ENCODE assay signal across 1 cellular context in the genomic region with DNA sequence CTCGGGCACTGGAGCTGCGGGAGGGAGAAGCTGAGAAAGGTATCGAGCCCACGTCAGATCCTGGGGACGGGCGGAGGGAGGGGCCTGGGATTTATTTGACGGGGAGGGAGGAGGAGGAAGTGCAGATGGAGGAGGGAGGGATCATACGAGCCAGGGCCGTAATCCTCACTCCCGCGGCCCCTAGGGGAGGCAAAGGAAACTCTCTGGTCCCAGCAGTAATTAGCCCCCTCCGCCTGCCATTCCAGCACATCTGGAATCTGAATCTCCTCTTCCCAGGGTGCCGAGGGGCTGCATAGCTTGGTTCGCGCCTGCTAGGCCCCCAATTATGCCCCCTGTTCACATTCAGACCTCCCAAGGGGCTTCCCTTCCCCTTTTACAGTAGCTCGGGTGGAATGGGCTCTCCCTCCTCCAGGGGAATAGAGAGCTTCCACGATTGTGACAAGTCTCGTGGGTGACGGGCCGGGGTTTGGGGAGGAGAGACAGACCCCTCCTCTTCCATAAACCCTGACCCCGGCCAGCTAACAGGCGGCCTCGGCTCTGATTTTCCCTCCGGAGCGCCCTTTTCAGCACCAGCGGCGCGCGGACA.
TF ChIP-seq lines count a peak whose summit lies in the region.

A gene (minus strand): TSS at position 35 of the 586 bp plus-strand sequence. CDS start 531 bp downstream, outside the sequence.

TF ChIP-seq in HEK293, 187 proteins besides CTCF, POLR2A, EP300 and RAD21 (continued from another document and continues in another):
- TF ChIP-seq ZNF785 (tag by site-specific recombination; IDR thresholded peaks at IDR 0.05) (no peak), GLI2 (tag by site-specific recombination; IDR thresholded peaks at IDR 0.05; ENCODE audit: borderline replicate concordance, low read depth) (no peak), BCL11A (tag by site-specific recombination; IDR thresholded peaks at IDR 0.05; ENCODE audit: low read depth) (no peak), ZXDB (tag by site-specific recombination; IDR thresholded peaks at IDR 0.05) (no peak), ZNF311 (tag by site-specific recombination; IDR thresholded peaks at IDR 0.05; ENCODE audit: borderline replicate concordance) (no peak), ZNF600 (tag by site-specific recombination; IDR thresholded peaks at IDR 0.05) (peak; percentile 65), ZNF366 (tag by site-specific recombination; conservative IDR thresholded peaks at IDR 0.05) (peak; percentile 88), ZNF624 (tag by site-specific recombination; IDR thresholded peaks at IDR 0.05) (no peak), GLI4 (tag by site-specific recombination; IDR thresholded peaks at IDR 0.05) (no peak), ZBTB7A (tag by site-specific recombination; IDR thresholded peaks at IDR 0.05; ENCODE audit: low read depth) (peak; percentile 64; the same call in 1 of the 2 replicates), KLF16 (tag by site-specific recombination; IDR thresholded peaks at IDR 0.05) (no peak; the same call in 1 of the 2 replicates), ZNF843 (tag by site-specific recombination; IDR thresholded peaks at IDR 0.05) (0 out of 2 replicates have a peak, but pooled peaks have one; percentile 11), GLIS2 (tag by site-specific recombination; IDR thresholded peaks at IDR 0.05) (peak; percentile 74), ZSCAN16 (tag by site-specific recombination; IDR thresholded peaks at IDR 0.05) (no peak), ZNF670 (tag by site-specific recombination; IDR thresholded peaks at IDR 0.05; ENCODE audit: low read depth) (no peak), SP7 (tag by site-specific recombination; IDR thresholded peaks at IDR 0.05) (peak; percentile 73), SCRT1 (tag by site-specific recombination; IDR thresholded peaks at IDR 0.05; ENCODE audit: borderline replicate concordance) (no peak), OVOL3 (tag by site-specific recombination; IDR thresholded peaks at IDR 0.05) (no peak), ZNF701 (tag by site-specific recombination; IDR thresholded peaks at IDR 0.05) (no peak), PRDM1 (tag by site-specific recombination; IDR thresholded peaks at IDR 0.05) (no peak), ZSCAN23 (tag by site-specific recombination; IDR thresholded peaks at IDR 0.05) (no peak), ZNF335 (tag by site-specific recombination; conservative IDR thresholded peaks at IDR 0.05) (peak; percentile 11), ZNF555 (tag by site-specific recombination; conservative IDR thresholded peaks at IDR 0.05) (no peak), ZNF530 (tag by site-specific recombination; IDR thresholded peaks at IDR 0.05; ENCODE audit: low read depth) (no peak), ZNF302 (tag by site-specific recombination; IDR thresholded peaks at IDR 0.05; ENCODE audit: low read depth) (no peak), ZNF837 (tag by site-specific recombination; IDR thresholded peaks at IDR 0.05) (no peak), ZNF2 (tag by site-specific recombination; IDR thresholded peaks at IDR 0.05) (0 out of 2 replicates have a peak, but pooled peaks have one; percentile 35), OSR2 (tag by site-specific recombination; IDR thresholded peaks at IDR 0.05) (no peak), ZNF776 (tag by site-specific recombination; IDR thresholded peaks at IDR 0.05; ENCODE audit: borderline replicate concordance) (no peak), ZNF626 (tag by site-specific recombination; IDR thresholded peaks at IDR 0.05) (no peak), HOXA7 (CRISPR knock-in tag; IDR thresholded peaks at IDR 0.05; ENCODE audit: borderline replicate concordance) (no peak), ZNF394 (tag by site-specific recombination; IDR thresholded peaks at IDR 0.05; ENCODE audit: borderline replicate concordance) (peak; percentile 99), ZFP37 (tag by site-specific recombination; IDR thresholded peaks at IDR 0.05) (no peak), ZNF416 (tag by site-specific recombination; IDR thresholded peaks at IDR 0.05) (no peak), ZNF501 (tag by site-specific recombination; IDR thresholded peaks at IDR 0.05) (no peak), HOXC10 (CRISPR knock-in tag; IDR thresholded peaks at IDR 0.05) (no peak), ZNF112 (tag by site-specific recombination; IDR thresholded peaks at IDR 0.05) (no peak), ZNF132 (tag by site-specific recombination; IDR thresholded peaks at IDR 0.05; ENCODE audit: borderline replicate concordance) (no peak)
- TF ChIP-seq, protein P1, sequence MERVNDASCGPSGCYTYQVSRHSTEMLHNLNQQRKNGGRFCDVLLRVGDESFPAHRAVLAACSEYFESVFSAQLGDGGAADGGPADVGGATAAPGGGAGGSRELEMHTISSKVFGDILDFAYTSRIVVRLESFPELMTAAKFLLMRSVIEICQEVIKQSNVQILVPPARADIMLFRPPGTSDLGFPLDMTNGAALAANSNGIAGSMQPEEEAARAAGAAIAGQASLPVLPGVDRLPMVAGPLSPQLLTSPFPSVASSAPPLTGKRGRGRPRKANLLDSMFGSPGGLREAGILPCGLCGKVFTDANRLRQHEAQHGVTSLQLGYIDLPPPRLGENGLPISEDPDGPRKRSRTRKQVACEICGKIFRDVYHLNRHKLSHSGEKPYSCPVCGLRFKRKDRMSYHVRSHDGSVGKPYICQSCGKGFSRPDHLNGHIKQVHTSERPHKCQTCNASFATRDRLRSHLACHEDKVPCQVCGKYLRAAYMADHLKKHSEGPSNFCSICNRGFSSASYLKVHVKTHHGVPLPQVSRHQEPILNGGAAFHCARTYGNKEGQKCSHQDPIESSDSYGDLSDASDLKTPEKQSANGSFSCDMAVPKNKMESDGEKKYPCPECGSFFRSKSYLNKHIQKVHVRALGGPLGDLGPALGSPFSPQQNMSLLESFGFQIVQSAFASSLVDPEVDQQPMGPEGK (tag by site-specific recombination; IDR thresholded peaks at IDR 0.05), result peak; percentile 60
- TF ChIP-seq, protein P2, sequence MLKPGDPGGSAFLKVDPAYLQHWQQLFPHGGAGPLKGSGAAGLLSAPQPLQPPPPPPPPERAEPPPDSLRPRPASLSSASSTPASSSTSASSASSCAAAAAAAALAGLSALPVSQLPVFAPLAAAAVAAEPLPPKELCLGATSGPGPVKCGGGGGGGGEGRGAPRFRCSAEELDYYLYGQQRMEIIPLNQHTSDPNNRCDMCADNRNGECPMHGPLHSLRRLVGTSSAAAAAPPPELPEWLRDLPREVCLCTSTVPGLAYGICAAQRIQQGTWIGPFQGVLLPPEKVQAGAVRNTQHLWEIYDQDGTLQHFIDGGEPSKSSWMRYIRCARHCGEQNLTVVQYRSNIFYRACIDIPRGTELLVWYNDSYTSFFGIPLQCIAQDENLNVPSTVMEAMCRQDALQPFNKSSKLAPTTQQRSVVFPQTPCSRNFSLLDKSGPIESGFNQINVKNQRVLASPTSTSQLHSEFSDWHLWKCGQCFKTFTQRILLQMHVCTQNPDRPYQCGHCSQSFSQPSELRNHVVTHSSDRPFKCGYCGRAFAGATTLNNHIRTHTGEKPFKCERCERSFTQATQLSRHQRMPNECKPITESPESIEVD (tag by site-specific recombination; IDR thresholded peaks at IDR 0.05), result no peak
- TF ChIP-seq, protein P3, sequence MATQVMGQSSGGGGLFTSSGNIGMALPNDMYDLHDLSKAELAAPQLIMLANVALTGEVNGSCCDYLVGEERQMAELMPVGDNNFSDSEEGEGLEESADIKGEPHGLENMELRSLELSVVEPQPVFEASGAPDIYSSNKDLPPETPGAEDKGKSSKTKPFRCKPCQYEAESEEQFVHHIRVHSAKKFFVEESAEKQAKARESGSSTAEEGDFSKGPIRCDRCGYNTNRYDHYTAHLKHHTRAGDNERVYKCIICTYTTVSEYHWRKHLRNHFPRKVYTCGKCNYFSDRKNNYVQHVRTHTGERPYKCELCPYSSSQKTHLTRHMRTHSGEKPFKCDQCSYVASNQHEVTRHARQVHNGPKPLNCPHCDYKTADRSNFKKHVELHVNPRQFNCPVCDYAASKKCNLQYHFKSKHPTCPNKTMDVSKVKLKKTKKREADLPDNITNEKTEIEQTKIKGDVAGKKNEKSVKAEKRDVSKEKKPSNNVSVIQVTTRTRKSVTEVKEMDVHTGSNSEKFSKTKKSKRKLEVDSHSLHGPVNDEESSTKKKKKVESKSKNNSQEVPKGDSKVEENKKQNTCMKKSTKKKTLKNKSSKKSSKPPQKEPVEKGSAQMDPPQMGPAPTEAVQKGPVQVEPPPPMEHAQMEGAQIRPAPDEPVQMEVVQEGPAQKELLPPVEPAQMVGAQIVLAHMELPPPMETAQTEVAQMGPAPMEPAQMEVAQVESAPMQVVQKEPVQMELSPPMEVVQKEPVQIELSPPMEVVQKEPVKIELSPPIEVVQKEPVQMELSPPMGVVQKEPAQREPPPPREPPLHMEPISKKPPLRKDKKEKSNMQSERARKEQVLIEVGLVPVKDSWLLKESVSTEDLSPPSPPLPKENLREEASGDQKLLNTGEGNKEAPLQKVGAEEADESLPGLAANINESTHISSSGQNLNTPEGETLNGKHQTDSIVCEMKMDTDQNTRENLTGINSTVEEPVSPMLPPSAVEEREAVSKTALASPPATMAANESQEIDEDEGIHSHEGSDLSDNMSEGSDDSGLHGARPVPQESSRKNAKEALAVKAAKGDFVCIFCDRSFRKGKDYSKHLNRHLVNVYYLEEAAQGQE (tag by site-specific recombination; IDR thresholded peaks at IDR 0.05), result peak; percentile 99
- TF ChIP-seq, protein P4, sequence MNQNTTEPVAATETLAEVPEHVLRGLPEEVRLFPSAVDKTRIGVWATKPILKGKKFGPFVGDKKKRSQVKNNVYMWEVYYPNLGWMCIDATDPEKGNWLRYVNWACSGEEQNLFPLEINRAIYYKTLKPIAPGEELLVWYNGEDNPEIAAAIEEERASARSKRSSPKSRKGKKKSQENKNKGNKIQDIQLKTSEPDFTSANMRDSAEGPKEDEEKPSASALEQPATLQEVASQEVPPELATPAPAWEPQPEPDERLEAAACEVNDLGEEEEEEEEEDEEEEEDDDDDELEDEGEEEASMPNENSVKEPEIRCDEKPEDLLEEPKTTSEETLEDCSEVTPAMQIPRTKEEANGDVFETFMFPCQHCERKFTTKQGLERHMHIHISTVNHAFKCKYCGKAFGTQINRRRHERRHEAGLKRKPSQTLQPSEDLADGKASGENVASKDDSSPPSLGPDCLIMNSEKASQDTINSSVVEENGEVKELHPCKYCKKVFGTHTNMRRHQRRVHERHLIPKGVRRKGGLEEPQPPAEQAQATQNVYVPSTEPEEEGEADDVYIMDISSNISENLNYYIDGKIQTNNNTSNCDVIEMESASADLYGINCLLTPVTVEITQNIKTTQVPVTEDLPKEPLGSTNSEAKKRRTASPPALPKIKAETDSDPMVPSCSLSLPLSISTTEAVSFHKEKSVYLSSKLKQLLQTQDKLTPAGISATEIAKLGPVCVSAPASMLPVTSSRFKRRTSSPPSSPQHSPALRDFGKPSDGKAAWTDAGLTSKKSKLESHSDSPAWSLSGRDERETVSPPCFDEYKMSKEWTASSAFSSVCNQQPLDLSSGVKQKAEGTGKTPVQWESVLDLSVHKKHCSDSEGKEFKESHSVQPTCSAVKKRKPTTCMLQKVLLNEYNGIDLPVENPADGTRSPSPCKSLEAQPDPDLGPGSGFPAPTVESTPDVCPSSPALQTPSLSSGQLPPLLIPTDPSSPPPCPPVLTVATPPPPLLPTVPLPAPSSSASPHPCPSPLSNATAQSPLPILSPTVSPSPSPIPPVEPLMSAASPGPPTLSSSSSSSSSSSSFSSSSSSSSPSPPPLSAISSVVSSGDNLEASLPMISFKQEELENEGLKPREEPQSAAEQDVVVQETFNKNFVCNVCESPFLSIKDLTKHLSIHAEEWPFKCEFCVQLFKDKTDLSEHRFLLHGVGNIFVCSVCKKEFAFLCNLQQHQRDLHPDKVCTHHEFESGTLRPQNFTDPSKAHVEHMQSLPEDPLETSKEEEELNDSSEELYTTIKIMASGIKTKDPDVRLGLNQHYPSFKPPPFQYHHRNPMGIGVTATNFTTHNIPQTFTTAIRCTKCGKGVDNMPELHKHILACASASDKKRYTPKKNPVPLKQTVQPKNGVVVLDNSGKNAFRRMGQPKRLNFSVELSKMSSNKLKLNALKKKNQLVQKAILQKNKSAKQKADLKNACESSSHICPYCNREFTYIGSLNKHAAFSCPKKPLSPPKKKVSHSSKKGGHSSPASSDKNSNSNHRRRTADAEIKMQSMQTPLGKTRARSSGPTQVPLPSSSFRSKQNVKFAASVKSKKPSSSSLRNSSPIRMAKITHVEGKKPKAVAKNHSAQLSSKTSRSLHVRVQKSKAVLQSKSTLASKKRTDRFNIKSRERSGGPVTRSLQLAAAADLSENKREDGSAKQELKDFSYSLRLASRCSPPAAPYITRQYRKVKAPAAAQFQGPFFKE (tag by site-specific recombination; IDR thresholded peaks at IDR 0.05; ENCODE audit: borderline replicate concordance), result no peak
- TF ChIP-seq, protein P5, sequence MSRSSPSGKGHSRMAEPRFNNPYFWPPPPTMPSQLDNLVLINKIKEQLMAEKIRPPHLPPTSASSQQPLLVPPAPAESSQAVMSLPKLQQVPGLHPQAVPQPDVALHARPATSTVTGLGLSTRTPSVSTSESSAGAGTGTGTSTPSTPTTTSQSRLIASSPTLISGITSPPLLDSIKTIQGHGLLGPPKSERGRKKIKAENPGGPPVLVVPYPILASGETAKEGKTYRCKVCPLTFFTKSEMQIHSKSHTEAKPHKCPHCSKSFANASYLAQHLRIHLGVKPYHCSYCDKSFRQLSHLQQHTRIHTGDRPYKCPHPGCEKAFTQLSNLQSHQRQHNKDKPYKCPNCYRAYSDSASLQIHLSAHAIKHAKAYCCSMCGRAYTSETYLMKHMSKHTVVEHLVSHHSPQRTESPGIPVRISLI (tag by site-specific recombination; IDR thresholded peaks at IDR 0.05), result no peak
- TF ChIP-seq, protein P6, sequence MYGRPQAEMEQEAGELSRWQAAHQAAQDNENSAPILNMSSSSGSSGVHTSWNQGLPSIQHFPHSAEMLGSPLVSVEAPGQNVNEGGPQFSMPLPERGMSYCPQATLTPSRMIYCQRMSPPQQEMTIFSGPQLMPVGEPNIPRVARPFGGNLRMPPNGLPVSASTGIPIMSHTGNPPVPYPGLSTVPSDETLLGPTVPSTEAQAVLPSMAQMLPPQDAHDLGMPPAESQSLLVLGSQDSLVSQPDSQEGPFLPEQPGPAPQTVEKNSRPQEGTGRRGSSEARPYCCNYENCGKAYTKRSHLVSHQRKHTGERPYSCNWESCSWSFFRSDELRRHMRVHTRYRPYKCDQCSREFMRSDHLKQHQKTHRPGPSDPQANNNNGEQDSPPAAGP (tag by site-specific recombination; IDR thresholded peaks at IDR 0.05), result no peak
- TF ChIP-seq, protein P7, sequence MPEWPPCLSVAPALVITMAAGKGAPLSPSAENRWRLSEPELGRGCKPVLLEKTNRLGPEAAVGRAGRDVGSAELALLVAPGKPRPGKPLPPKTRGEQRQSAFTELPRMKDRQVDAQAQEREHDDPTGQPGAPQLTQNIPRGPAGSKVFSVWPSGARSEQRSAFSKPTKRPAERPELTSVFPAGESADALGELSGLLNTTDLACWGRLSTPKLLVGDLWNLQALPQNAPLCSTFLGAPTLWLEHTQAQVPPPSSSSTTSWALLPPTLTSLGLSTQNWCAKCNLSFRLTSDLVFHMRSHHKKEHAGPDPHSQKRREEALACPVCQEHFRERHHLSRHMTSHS (tag by site-specific recombination; IDR thresholded peaks at IDR 0.05), result no peak
- TF ChIP-seq, protein P8, sequence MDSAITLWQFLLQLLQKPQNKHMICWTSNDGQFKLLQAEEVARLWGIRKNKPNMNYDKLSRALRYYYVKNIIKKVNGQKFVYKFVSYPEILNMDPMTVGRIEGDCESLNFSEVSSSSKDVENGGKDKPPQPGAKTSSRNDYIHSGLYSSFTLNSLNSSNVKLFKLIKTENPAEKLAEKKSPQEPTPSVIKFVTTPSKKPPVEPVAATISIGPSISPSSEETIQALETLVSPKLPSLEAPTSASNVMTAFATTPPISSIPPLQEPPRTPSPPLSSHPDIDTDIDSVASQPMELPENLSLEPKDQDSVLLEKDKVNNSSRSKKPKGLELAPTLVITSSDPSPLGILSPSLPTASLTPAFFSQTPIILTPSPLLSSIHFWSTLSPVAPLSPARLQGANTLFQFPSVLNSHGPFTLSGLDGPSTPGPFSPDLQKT (IDR thresholded peaks at IDR 0.05; ENCODE audit: borderline replicate concordance, low read depth, low read length), result no peak; the same call in 1 of the 2 replicates
